Comparison of ENCODE assay signal across 12 cellular contexts in the genomic region with DNA sequence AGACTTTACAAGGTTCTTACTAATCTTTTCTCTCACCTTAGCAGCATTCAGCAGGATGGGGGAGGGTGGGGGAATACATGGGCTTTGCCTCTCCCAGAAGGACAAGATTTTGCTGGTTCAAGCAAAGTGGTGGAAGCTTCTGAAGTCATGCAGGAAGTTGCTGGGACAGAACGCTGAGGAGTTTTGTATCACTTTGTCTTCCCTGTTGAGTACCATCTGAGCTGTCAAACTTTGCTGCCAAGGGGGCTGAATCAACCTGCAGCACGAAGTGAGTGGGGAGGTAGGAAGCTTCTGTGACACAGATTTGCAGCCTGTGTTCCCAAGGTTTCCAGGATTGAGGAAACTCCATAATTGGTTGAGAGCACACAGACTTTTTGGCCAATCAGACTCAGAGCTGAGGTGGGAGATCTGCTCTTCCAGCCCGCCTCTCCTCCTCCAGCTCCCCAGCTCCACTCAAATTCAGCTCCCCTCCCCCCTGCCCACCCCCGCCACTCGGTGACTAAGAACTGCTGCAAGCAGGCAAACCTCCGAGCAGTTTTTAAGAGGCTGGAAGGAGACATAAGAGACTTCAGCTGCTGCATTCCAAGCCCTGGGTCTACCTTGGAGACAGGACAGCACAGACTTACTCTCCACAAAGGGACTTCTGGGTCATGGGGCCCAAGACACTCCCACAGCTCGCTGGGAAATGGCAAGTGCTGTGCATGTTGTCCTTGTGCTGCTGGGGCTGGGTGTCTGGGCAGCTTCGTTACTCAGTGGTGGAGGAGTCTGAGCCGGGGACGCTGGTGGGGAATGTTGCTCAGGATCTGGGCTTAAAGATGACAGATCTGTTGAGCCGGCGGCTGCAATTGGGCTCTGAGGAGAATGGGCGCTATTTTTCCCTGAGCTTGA. TPM values are rescaled to one million over a fixed set of nuclear protein-coding genes. Genes with fewer than 3 reads are reported as not detected.
DNase-seq lines count a peak whose midpoint lies in the region; ATAC-seq and TF ChIP-seq lines count a peak whose summit lies in the region.
"Had no signal": no experiment of that assay in that cellular context is flagged by ENCODE, and none has a peak within 500 bp of the region (broad histone marks: within the 10 kb centered on the region; RNA-seq: fewer than 3 reads in every experiment).

A gene (plus strand): TSS at position 491 of the 888 bp plus-strand sequence. CDS start 160 bp downstream, at position 651.

- no peaks in the 10 kb centered on the region for H3K27me3 ChIP-seq in osteoblast (ENCODE audit: insufficient read depth, low read length)
- H3K27me3 ChIP-seq: body of pancreas had no signal

- H3K4me1 Mint-ChIP-seq in activated CD8-positive, alpha-beta memory T cell treated with anti-CD3 and anti-CD28 coated beads, Interleukin-2, amount 10 ng/mL, durations not matched to agents 7 days and 5 days, result peaks cover 3% of the 10 kb centered on the region

- H3K9me3 ChIP-seq in osteoblast (ENCODE audit: low read depth, low read length), result no peaks in the 10 kb centered on the region
- H3K9me3 ChIP-seq: body of pancreas had no signal

- peak within 1 kb of the TSS; percentile 56 for H2AFZ ChIP-seq in osteoblast (ENCODE audit: low read length)

- ATAC-seq in GM21723 (IDR thresholded peaks at IDR 0.05; ENCODE audit: unreplicated experiment), result no peak
- no peak for ATAC-seq in activated CD8-positive, alpha-beta memory T cell treated with anti-CD3 and anti-CD28 coated beads, Interleukin-2, amount 10 ng/mL, durations not matched to agents 7 days and 5 days
- ATAC-seq: body of pancreas had no signal

- CTCF ChIA-PET in activated CD8-positive, alpha-beta memory T cell treated with anti-CD3 and anti-CD28 coated beads, Interleukin-2, amount 10 ng/mL, durations not matched to agents 7 days and 5 days (lab: Charles Lee), result interaction anchor here (1.2 kb wide), 1 partner anchor 23 kb away, joined by 4 read pairs; no protein-coding TSS in a partner anchor

- peaks cover 2% of the 10 kb centered on the region for H3K36me3 Mint-ChIP-seq in activated CD8-positive, alpha-beta memory T cell treated with anti-CD3 and anti-CD28 coated beads, Interleukin-2, amount 10 ng/mL, durations not matched to agents 7 days and 5 days

- peaks cover 35% of the 10 kb centered on the region for H3K4me1 ChIP-seq in osteoblast (ENCODE audit: insufficient read depth, low read length)

- H3K4me2 ChIP-seq in osteoblast (ENCODE audit: insufficient read depth, low read length), result peak within 1 kb of the TSS; percentile 92

- H3K27ac Mint-ChIP-seq in activated CD8-positive, alpha-beta memory T cell treated with anti-CD3 and anti-CD28 coated beads, Interleukin-2, amount 10 ng/mL, durations not matched to agents 7 days and 5 days, result no peak within 1 kb of the TSS

- peaks cover 84% of the 10 kb centered on the region for H3K79me2 ChIP-seq in osteoblast (ENCODE audit: insufficient read depth, low read length)

- TF ChIP-seq CTCF in WI38 (IDR thresholded peaks at IDR 0.05; ENCODE audit: low read depth, low read length) (no peak), osteoblast (IDR thresholded peaks at IDR 0.05; ENCODE audit: extremely low read depth, low read depth, low read length) (no peak)

- H3K9me3 Mint-ChIP-seq in activated CD8-positive, alpha-beta memory T cell treated with anti-CD3 and anti-CD28 coated beads, Interleukin-2, amount 10 ng/mL, durations not matched to agents 7 days and 5 days (ENCODE audit: low read depth), result no peaks in the 10 kb centered on the region

- peaks cover 50% of the 10 kb centered on the region for H4K20me1 ChIP-seq in osteoblast (ENCODE audit: insufficient read depth, low read length)

- peaks cover 31% of the 10 kb centered on the region for H3K36me3 ChIP-seq in osteoblast (ENCODE audit: insufficient read depth, low read length)

- H3K4me3 Mint-ChIP-seq in activated CD8-positive, alpha-beta memory T cell treated with anti-CD3 and anti-CD28 coated beads, Interleukin-2, amount 10 ng/mL, durations not matched to agents 7 days and 5 days, result no peak within 1 kb of the TSS

- DNase-seq in ELF-1 (ENCODE audit: low read depth, low spot score) (peak; percentile 27), fibroblast of peridontal ligament (ENCODE audit: extremely low read depth) (peak; percentile 73), osteoblast (ENCODE audit: insufficient read length, low spot score, missing footprints) (peak; percentile 99), COR-L47 (lab: John Stamatoyannopoulos, UW) (no peak), T-helper 2 cell (no peak)
- DNase-seq in activated CD8-positive, alpha-beta memory T cell treated with anti-CD3 and anti-CD28 coated beads, Interleukin-2, amount 10 ng/mL, durations not matched to agents 7 days and 5 days, result no peak
- DNase-seq: activated CD4-positive, alpha-beta T cell treated with anti-CD3 and anti-CD28 coated beads for 1 hour; body of pancreas; DMS79; NCI-H748 treated with DMSO at 0.1 percent for 48 hours had no signal

- peaks cover 85% of the 10 kb centered on the region for H3K27me3 Mint-ChIP-seq in activated CD8-positive, alpha-beta memory T cell treated with anti-CD3 and anti-CD28 coated beads, Interleukin-2, amount 10 ng/mL, durations not matched to agents 7 days and 5 days

- H3K27ac ChIP-seq in osteoblast (ENCODE audit: low read depth, low read length), result peak within 1 kb of the TSS; percentile 72
- H3K27ac ChIP-seq: body of pancreas had no signal

- H3K4me3 ChIP-seq in WI38 (ENCODE audit: low read depth, low read length) (0 out of 2 replicates have a peak within 1 kb of the TSS, but pooled peaks have one; percentile 17), osteoblast (ENCODE audit: insufficient read depth, low read length) (peak within 1 kb of the TSS; percentile 66)
- H3K4me3 ChIP-seq: body of pancreas had no signal

RNA-seq across cellular contexts. Expression of the gene that starts here (rescaled TPM):
- total RNA-seq in osteoblast, result 3.6 and 5.3 TPM in 2 replicates
- total RNA-seq in activated CD8-positive, alpha-beta memory T cell treated with anti-CD3 and anti-CD28 coated beads, Interleukin-2, amount 10 ng/mL, durations not matched to agents 7 days and 5 days, result not detected

Comparison
In these comparisons a context has a peak if more than half of its experiments do, and no peak if none do; other contexts are left out.
1. DNase-seq: peak in ELF-1 (single experiment), fibroblast of peridontal ligament (single experiment) and osteoblast (single experiment); none in COR-L47 (single experiment), activated CD8-positive, alpha-beta memory T cell treated with anti-CD3 and anti-CD28 coated beads, Interleukin-2, amount 10 ng/mL, durations not matched to agents 7 days and 5 days (single experiment) and T-helper 2 cell (0 of 5).